In genomic region chr3:150401285-150401684, GRCh38 we compare ENCODE assay signal across 15 cellular contexts. TPM values are rescaled to one million over a fixed set of nuclear protein-coding genes. Genes with fewer than 3 reads are reported as not detected.
DNase-seq lines count a peak whose midpoint lies in the region; ATAC-seq and TF ChIP-seq lines count a peak whose summit lies in the region.
"Had no signal": no experiment of that assay in that cellular context is flagged by ENCODE, and none has a peak within 500 bp of the region (broad histone marks: within the 10 kb centered on the region; RNA-seq: fewer than 3 reads in every experiment).

No MANE protein-coding gene starts in this region.

- H3K4me3 ChIP-seq in Panc1 (ENCODE audit: low read depth in 2 of 2, low read length in 2 of 2) (no peak overlapping the region), vagina (no peak overlapping the region)
- H3K4me3 ChIP-seq: BLaER1, GM23248 had no signal

- H3K9me3 ChIP-seq in Panc1 (ENCODE audit: control insufficient read depth, insufficient read depth, low read depth, low read length) (no peaks in the 10 kb centered on the region), vagina (no peaks in the 10 kb centered on the region)
- H3K9me3 ChIP-seq: BLaER1 had no signal

- in situ Hi-C loops in Panc1 (cut with HindIII; ENCODE audit: low pct_unique_long_range_greater_than_20kb, low sequenced_read_pairs) = no loop called here

- POLR2A ChIA-PET in Panc1 (lab: Charles Lee) = no interaction called here

- no TSS peak for BruUV-seq in Panc1 (replicated peaks; lab: Mats Ljungman, UMichigan)

- no peaks in the 10 kb centered on the region for H3K36me3 ChIP-seq in Panc1 (ENCODE audit: control insufficient read depth, insufficient read depth, low read length)
- H3K36me3 ChIP-seq in vagina = no peaks in the 10 kb centered on the region
- H3K36me3 ChIP-seq: BLaER1 had no signal

- no peaks in the 10 kb centered on the region for H3K36me3 Mint-ChIP-seq in progenitor cell of endocrine pancreas (ENCODE audit: insufficient read depth)
- H3K36me3 Mint-ChIP-seq: CD14-positive monocyte; CD4-positive, alpha-beta memory T cell had no signal

- peaks cover 5% of the 10 kb centered on the region for H3K4me1 Mint-ChIP-seq in progenitor cell of endocrine pancreas (ENCODE audit: low read depth)
- H3K4me1 Mint-ChIP-seq: CD14-positive monocyte; CD4-positive, alpha-beta memory T cell had no signal

- H3K27me3 ChIP-seq in Panc1 (ENCODE audit: control insufficient read depth, insufficient read depth, low read length) = no peaks in the 10 kb centered on the region
- H3K27me3 ChIP-seq in vagina = no peaks in the 10 kb centered on the region
- H3K27me3 ChIP-seq: BLaER1 had no signal

- H3K27ac ChIP-seq in Panc1 (ENCODE audit: low read length) = 0 out of 2 replicates have a peak overlapping the region, but pooled peaks have one; percentile 31
- H3K27ac ChIP-seq in vagina = no peak overlapping the region
- H3K27ac ChIP-seq: BLaER1, GM23248 had no signal

- DNase-seq in Panc1 (ENCODE audit: low read depth, low spot score) = no peak
- no peak for DNase-seq in left colon
- DNase-seq in progenitor cell of endocrine pancreas (ENCODE audit: low spot score, unreplicated experiment) = no peak
- no peak for DNase-seq in vagina (ENCODE audit: extremely low spot score in 2 of 2)
- DNase-seq in stimulated activated CD4-positive, alpha-beta T cell treated with anti-CD3 and anti-CD28 coated beads, Interleukin-12 subunit alpha, Interleukin-12 subunit beta, amount 100 ng/mL, for 4 hours = no peak
- DNase-seq: CD4-positive, alpha-beta memory T cell; DMS153; DMS79; GF-D8; GM23248; HCEC 1CT had no signal

- no peak overlapping the region for H3K4me3 Mint-ChIP-seq in progenitor cell of endocrine pancreas (ENCODE audit: low read depth)
- H3K4me3 Mint-ChIP-seq: CD14-positive monocyte; CD4-positive, alpha-beta memory T cell had no signal

- intact Hi-C loops in Panc1 (cut with micrococcal nuclease; ENCODE audit: unreplicated experiment) = no loop called here
- intact Hi-C loops in left colon (cut with DNase I, micrococcal nuclease) = no loop called here
- intact Hi-C loops in vagina (cut with DNase I) = loop anchor here (10.0 kb wide), 1 partner anchor 426 kb away; the partner anchor contains the start of gene PFN2

- no peaks in the 10 kb centered on the region for H3K27me3 Mint-ChIP-seq in progenitor cell of endocrine pancreas

- CTCF ChIA-PET in Panc1 (lab: Charles Lee) = no interaction called here

- H3K27ac Mint-ChIP-seq in progenitor cell of endocrine pancreas = peak overlapping the region; percentile 71
- H3K27ac Mint-ChIP-seq: CD14-positive monocyte; CD4-positive, alpha-beta memory T cell had no signal

- no peaks in the 10 kb centered on the region for H3K9me3 Mint-ChIP-seq in progenitor cell of endocrine pancreas (ENCODE audit: low read depth)
- H3K9me3 Mint-ChIP-seq: CD14-positive monocyte; CD4-positive, alpha-beta memory T cell had no signal

- H3K4me1 ChIP-seq in Panc1 (ENCODE audit: control insufficient read depth, insufficient read depth, low read length) (peaks cover 3% of the 10 kb centered on the region; the same call in 1 of the 2 replicates), vagina (no peaks in the 10 kb centered on the region)
- H3K4me1 ChIP-seq: BLaER1 had no signal

- no peak for TF ChIP-seq POLR2A in vagina (IDR thresholded peaks at IDR 0.05)

- no peak for ATAC-seq in Panc1
- peak; percentile 38 for ATAC-seq in left colon
- no peak for ATAC-seq in GM21737 (IDR thresholded peaks at IDR 0.05; ENCODE audit: unreplicated experiment)
- ATAC-seq in GM21723 (IDR thresholded peaks at IDR 0.05; ENCODE audit: unreplicated experiment) = no peak

- TF ChIP-seq CTCF in Panc1 (IDR thresholded peaks at IDR 0.05) = no peak
- TF ChIP-seq CTCF in progenitor cell of endocrine pancreas (IDR thresholded peaks at IDR 0.05; ENCODE audit: unreplicated experiment) = no peak
- TF ChIP-seq CTCF in vagina (IDR thresholded peaks at IDR 0.05) = no peak

RNA-seq across cellular contexts. Expression of gene TSC22D2, which starts 6.8 kb away (rescaled TPM):
- total RNA-seq in Panc1 (2021; ENCODE audit: unreplicated experiment) (43.1 TPM), left colon (10 to 100 TPM; 22.4 to 28.3 TPM), progenitor cell of endocrine pancreas (31.9 and 35.5 TPM in 2 replicates), vagina (35.6 TPM)
- 16.4 TPM for polyA plus RNA-seq in Panc1 (2012; ENCODE audit: insufficient read length)
